Comparison of ENCODE assay signal across 26 cellular contexts in genomic region chr2:27527182-27527581, GRCh38. TPM values are rescaled to one million over a fixed set of nuclear protein-coding genes. Genes with fewer than 3 reads are reported as not detected.
DNase-seq lines count a peak whose midpoint lies in the region; ATAC-seq, FAIRE-seq and TF ChIP-seq lines count a peak whose summit lies in the region.
"Had no signal": no experiment of that assay in that cellular context is flagged by ENCODE, and none has a peak within 500 bp of the region (broad histone marks: within the 10 kb centered on the region; RNA-seq: fewer than 3 reads in every experiment).

No MANE protein-coding gene starts in this region.

- H3K27me3 ChIP-seq in astrocyte (ENCODE audit: insufficient read depth, low read length) = no peaks in the 10 kb centered on the region
- H3K27me3 ChIP-seq: body of pancreas had no signal

- peaks cover 13% of the 10 kb centered on the region for H3K27me3 Mint-ChIP-seq in astrocyte (ENCODE audit: low read depth, unreplicated experiment)

- peaks cover 1% of the 10 kb centered on the region for H3K9me3 Mint-ChIP-seq in astrocyte (ENCODE audit: unreplicated experiment)
- H3K9me3 Mint-ChIP-seq: activated CD4-positive, alpha-beta T cell treated with anti-CD3 and anti-CD28 coated beads, Interleukin-2, amount 10 ng/mL, durations not matched to agents 24 days and 14 days; activated naive CD8-positive, alpha-beta T cell treated with anti-CD3 and anti-CD28 coated beads, Interleukin-2, amount 10 ng/mL, durations not matched to agents 7 days and 5 days; activated T-helper 2 cell treated with anti-CD3 and anti-CD28 coated beads, Interferon-gamma antibody, Interleukin-2, Interleukin-4, amounts not matched to agents 10 μg/mL and 5 μg/mL and 100 μg/mL, durations not matched to agents 14 hours and 24 hours and 36 hours; effector memory CD8-positive, alpha-beta T cell; T-helper 1 cell treated with Interleukin-12 subunit alpha and Interleukin-12 subunit beta and Interleukin-4 antibody, amounts not matched to agents 30 μg/mL and 1 μg/mL, for 36 hours had no signal

- H3K9me3 ChIP-seq in astrocyte (ENCODE audit: insufficient read depth, low read depth, low read length) = no peaks in the 10 kb centered on the region
- H3K9me3 ChIP-seq: body of pancreas, mucosa of descending colon had no signal

- no peak for ATAC-seq in HG02642 (IDR thresholded peaks at IDR 0.05; ENCODE audit: poor library complexity, unreplicated experiment)
- ATAC-seq: body of pancreas; effector memory CD8-positive, alpha-beta T cell; left ventricle myocardium superior; mucosa of descending colon; sciatic nerve had no signal

- no peak overlapping the region for H2AFZ ChIP-seq in astrocyte (ENCODE audit: low read depth, low read length)

- H3K4me3 ChIP-seq in astrocyte (ENCODE audit: insufficient read depth, low read depth, low read length) = no peak overlapping the region
- H3K4me3 ChIP-seq: body of pancreas, mucosa of descending colon had no signal

- no peaks in the 10 kb centered on the region for H3K4me1 Mint-ChIP-seq in astrocyte (ENCODE audit: low read depth, unreplicated experiment)
- H3K4me1 Mint-ChIP-seq: CD14-positive monocyte, nephron progenitor cell had no signal

- peak; percentile 51 for DNase-seq in DMS53 (lab: John Stamatoyannopoulos, UW)
- DNase-seq in M059J (ENCODE audit: low read depth) = peak; percentile 43
- peak; percentile 5 for DNase-seq in astrocyte (ENCODE audit: low read depth)
- peak; percentile 20 for DNase-seq in iris pigment epithelial cell (ENCODE audit: low read depth)
- no peak for DNase-seq in activated T-cell treated with anti-CD3 and anti-CD28 coated beads for 4 hours
- no peak for DNase-seq in NCI-H1092 treated with DMSO at 0.1 percent for 48 hours (lab: John Stamatoyannopoulos, UW)
- no peak for DNase-seq in HTR-8/SVneo (ENCODE audit: insufficient read length, low spot score)
- DNase-seq: activated CD4-positive, alpha-beta T cell treated with anti-CD3 and anti-CD28 coated beads, Interleukin-2, amount 10 ng/mL, durations not matched to agents 24 days and 14 days; activated naive CD8-positive, alpha-beta T cell treated with anti-CD3 and anti-CD28 coated beads, Interleukin-2, amount 10 ng/mL, durations not matched to agents 7 days and 5 days; body of pancreas; effector memory CD8-positive, alpha-beta T cell; KG1; left ventricle myocardium superior; mucosa of descending colon; NCI-H187 treated with DMSO at 0.1 percent for 48 hours; nephron progenitor cell; posterior cingulate gyrus; SHP77 treated with DMSO at 0.1 percent for 48 hours had no signal

- H3K36me3 Mint-ChIP-seq in astrocyte (ENCODE audit: low read depth, unreplicated experiment) = no peaks in the 10 kb centered on the region
- H3K36me3 Mint-ChIP-seq: activated naive CD8-positive, alpha-beta T cell treated with anti-CD3 and anti-CD28 coated beads, Interleukin-2, amount 10 ng/mL, durations not matched to agents 7 days and 5 days; CD14-positive monocyte had no signal

- no peak for TF ChIP-seq CTCF in astrocyte (IDR thresholded peaks at IDR 0.05; ENCODE audit: insufficient read depth, low read depth, low read length)

- no peak overlapping the region for H3K9ac ChIP-seq in astrocyte (ENCODE audit: low read length)

- no peak for FAIRE-seq in astrocyte (lab: Jason Lieb, UNC)
- FAIRE-seq in HTR-8/SVneo (lab: Jason Lieb, UNC) = no peak
- FAIRE-seq: colon, D721Med had no signal

- H3K4me2 ChIP-seq in astrocyte (ENCODE audit: low read length) = no peak overlapping the region

- no peak overlapping the region for H3K27ac Mint-ChIP-seq in astrocyte (ENCODE audit: unreplicated experiment)
- H3K27ac Mint-ChIP-seq: activated CD4-positive, alpha-beta T cell treated with anti-CD3 and anti-CD28 coated beads, Interleukin-2, amount 10 ng/mL, durations not matched to agents 24 days and 14 days; activated naive CD8-positive, alpha-beta T cell treated with anti-CD3 and anti-CD28 coated beads, Interleukin-2, amount 10 ng/mL, durations not matched to agents 7 days and 5 days; activated T-helper 2 cell treated with anti-CD3 and anti-CD28 coated beads, Interferon-gamma antibody, Interleukin-2, Interleukin-4, amounts not matched to agents 10 μg/mL and 5 μg/mL and 100 μg/mL, durations not matched to agents 14 hours and 24 hours and 36 hours; CD14-positive monocyte; effector memory CD8-positive, alpha-beta T cell; nephron progenitor cell; T-helper 1 cell treated with Interleukin-12 subunit alpha and Interleukin-12 subunit beta and Interleukin-4 antibody, amounts not matched to agents 30 μg/mL and 1 μg/mL, for 36 hours had no signal

- no peaks in the 10 kb centered on the region for H3K36me3 ChIP-seq in astrocyte (ENCODE audit: insufficient read depth, low read length)

- H3K4me1 ChIP-seq in astrocyte (ENCODE audit: insufficient read depth, low read length) = no peaks in the 10 kb centered on the region
- H3K4me1 ChIP-seq: body of pancreas had no signal

- no peaks in the 10 kb centered on the region for H3K79me2 ChIP-seq in astrocyte (ENCODE audit: insufficient read depth, low read length)

- no peak overlapping the region for H3K27ac ChIP-seq in astrocyte (ENCODE audit: low read depth, low read length)
- H3K27ac ChIP-seq: body of pancreas, VCaP had no signal

- no peaks in the 10 kb centered on the region for H4K20me1 ChIP-seq in astrocyte (ENCODE audit: insufficient read depth, low read length)

- no peak overlapping the region for H3K4me3 Mint-ChIP-seq in astrocyte (ENCODE audit: unreplicated experiment)
- H3K4me3 Mint-ChIP-seq: activated CD4-positive, alpha-beta T cell treated with anti-CD3 and anti-CD28 coated beads, Interleukin-2, amount 10 ng/mL, durations not matched to agents 24 days and 14 days; activated naive CD8-positive, alpha-beta T cell treated with anti-CD3 and anti-CD28 coated beads, Interleukin-2, amount 10 ng/mL, durations not matched to agents 7 days and 5 days; CD14-positive monocyte; effector memory CD8-positive, alpha-beta T cell; nephron progenitor cell; T-helper 1 cell treated with Interleukin-12 subunit alpha and Interleukin-12 subunit beta and Interleukin-4 antibody, amounts not matched to agents 30 μg/mL and 1 μg/mL, for 36 hours had no signal

RNA-seq across cellular contexts. Expression of gene GCKR, which starts 30.5 kb away (rescaled TPM):
- total RNA-seq in M059J (2014; rRNA removed; shearing (Covaris generic)) = not detected in 2 replicates
- total RNA-seq in astrocyte = not detected in 2 replicates
- total RNA-seq: activated CD4-positive, alpha-beta T cell treated with anti-CD3 and anti-CD28 coated beads, Interleukin-2, amount 10 ng/mL, durations not matched to agents 24 days and 14 days; activated naive CD8-positive, alpha-beta T cell treated with anti-CD3 and anti-CD28 coated beads, Interleukin-2, amount 10 ng/mL, durations not matched to agents 7 days and 5 days; activated T-helper 2 cell treated with anti-CD3 and anti-CD28 coated beads, Interferon-gamma antibody, Interleukin-2, Interleukin-4, amounts not matched to agents 10 μg/mL and 5 μg/mL and 100 μg/mL, durations not matched to agents 14 hours and 24 hours and 36 hours; left ventricle myocardium superior had no signal

RNA-seq across cellular contexts. Expression of gene FNDC4, which starts 32.2 kb away (rescaled TPM):
- 2.6 and 3.1 TPM in 2 replicates for total RNA-seq in M059J (2014; rRNA removed; shearing (Covaris generic))
- 6.9 and 7.3 TPM in 2 replicates for total RNA-seq in astrocyte
- total RNA-seq: activated CD4-positive, alpha-beta T cell treated with anti-CD3 and anti-CD28 coated beads, Interleukin-2, amount 10 ng/mL, durations not matched to agents 24 days and 14 days; activated naive CD8-positive, alpha-beta T cell treated with anti-CD3 and anti-CD28 coated beads, Interleukin-2, amount 10 ng/mL, durations not matched to agents 7 days and 5 days had no signal

RNA-seq across cellular contexts. Expression of gene IFT172, which starts 37.6 kb away (rescaled TPM):
- 2.8 and 5.7 TPM in 2 replicates for total RNA-seq in M059J (2014; rRNA removed; shearing (Covaris generic))
- 15.4 and 17.6 TPM in 2 replicates for total RNA-seq in astrocyte

RNA-seq across cellular contexts. Expression of gene ZNF512, which starts 55.7 kb away (rescaled TPM):
- 22.7 and 23.3 TPM in 2 replicates for total RNA-seq in M059J (2014; rRNA removed; shearing (Covaris generic))
- total RNA-seq in astrocyte = 27.5 and 32.5 TPM in 2 replicates

Comparison
In these comparisons a context has a peak if more than half of its experiments do, and no peak if none do; other contexts are left out.
1. DNase-seq: peak in DMS53 (single experiment), M059J (single experiment), astrocyte (single experiment) and iris pigment epithelial cell (single experiment); none in activated T-cell treated with anti-CD3 and anti-CD28 coated beads for 4 hours (single experiment), NCI-H1092 treated with DMSO at 0.1 percent for 48 hours (single experiment) and HTR-8/SVneo (single experiment).